14 cellular contexts compared by ENCODE assay signal in genomic region chr10:6101181-6101580, GRCh38. TPM values are rescaled to one million over a fixed set of nuclear protein-coding genes. Genes with fewer than 3 reads are reported as not detected.
DNase-seq lines count a peak whose midpoint lies in the region; ATAC-seq, FAIRE-seq and TF ChIP-seq lines count a peak whose summit lies in the region.
"Had no signal": no experiment of that assay in that cellular context is flagged by ENCODE, and none has a peak within 500 bp of the region (broad histone marks: within the 10 kb centered on the region; RNA-seq: fewer than 3 reads in every experiment).

No MANE protein-coding gene starts in this region.

- TF ChIP-seq RAD21 in H1 (IDR thresholded peaks at IDR 0.05 in 1 of 2, conservative IDR thresholded peaks at IDR 0.05 in 1 of 2; ENCODE audit: low read depth in 2 of 2, low read length in 2 of 2) = no peak

- peaks cover 2 to 4% of the 10 kb centered on the region in 2 experiments for H4K20me1 ChIP-seq in H1 (replicated peaks in 1 of 2; ENCODE audit: control insufficient read depth in 1 of 2, insufficient read depth in 2 of 2, low read length in 2 of 2)

- H2BK12ac ChIP-seq in H1 (ENCODE audit: low read depth, low read length) = no peak overlapping the region

- no peak overlapping the region for H4K5ac ChIP-seq in H1 (ENCODE audit: insufficient read length, low read depth, low read length)

- no peak overlapping the region for H4K91ac ChIP-seq in H1 (replicated peaks; ENCODE audit: insufficient read length, low read length)

- H2AK5ac ChIP-seq in H1 (ENCODE audit: low read depth, low read length) = no peak overlapping the region

- WGBS in H1 (ENCODE audit: extremely low coverage in 1 of 2, insufficient coverage in 1 of 2, insufficient read length in 1 of 2, insufficient replicate concordance in 2 of 2, low coverage in 1 of 2, low lambda C conversion rate in 2 of 2, missing lambda C conversion rate in 1 of 2), 2 experiments = 47% methylated on average over 8 of the region's 8 CpGs; no CpG with 5 or more reads in 1 of the 2 experiments
- WGBS in testis, 2 donors = 83 to 88% methylated on average over 8 of the region's 8 CpGs

- H3K23me2 ChIP-seq in H1 (ENCODE audit: low read depth, low read length) = no peaks in the 10 kb centered on the region

- CTCF ChIA-PET in H1 (lab: Charles Lee; ENCODE audit: partially characterized antibody) = interaction anchor here (0.8 to 1.6 kb wide), 4 partner anchors 11 to 101 kb away, joined by 3 to 5 read pairs (median 4); partner anchors contain the start of gene PFKFB3

- no peak overlapping the region for H2BK120ac ChIP-seq in H1 (replicated peaks; ENCODE audit: low read depth, low read length)

- no peak overlapping the region for H3K14ac ChIP-seq in H1 (ENCODE audit: insufficient read length)

- H3K4me2 ChIP-seq in H1 (ENCODE audit: insufficient read depth in 1 of 2, low read depth in 2 of 2, low read length in 2 of 2) = peak overlapping the region in 1 of 2 experiments; percentile 10; a peak in 2 of 4 replicates

- H3K18ac ChIP-seq in H1 (ENCODE audit: extremely low read depth, low read length) = no peak overlapping the region

- no peak for TF ChIP-seq POLR2A in H1 (IDR thresholded peaks at IDR 0.05; ENCODE audit: control extremely low read depth in 1 of 2, low read depth in 2 of 2, low read length in 2 of 2)
- no peak for TF ChIP-seq POLR2A in testis (IDR thresholded peaks at IDR 0.05)

- H3K27ac ChIP-seq in H1 (ENCODE audit: low read depth, low read length) (no peak overlapping the region), testis (no peak overlapping the region)
- H3K27ac ChIP-seq: VCaP had no signal

- no peaks in the 10 kb centered on the region for H3K27me3 ChIP-seq in H1 (replicated peaks in 1 of 4; ENCODE audit: control insufficient read depth in 3 of 4, extremely low read depth in 1 of 4, insufficient read depth in 3 of 4, low read length in 3 of 4)
- no peaks in the 10 kb centered on the region for H3K27me3 ChIP-seq in testis
- H3K27me3 ChIP-seq: BE2C had no signal

- TF ChIP-seq CTCF in H1 (IDR thresholded peaks at IDR 0.05; ENCODE audit: control extremely low read depth in 1 of 3, insufficient read depth in 1 of 3, low read depth in 1 of 3, low read length in 3 of 3) (no peak), testis (IDR thresholded peaks at IDR 0.05) (no peak)

- peak; percentile 84 for ATAC-seq in GM18511 (IDR thresholded peaks at IDR 0.05; ENCODE audit: unreplicated experiment)
- ATAC-seq in GM21526 (IDR thresholded peaks at IDR 0.05; ENCODE audit: low FRiP score, unreplicated experiment) = peak; percentile 79
- ATAC-seq in HG03095 (IDR thresholded peaks at IDR 0.05; ENCODE audit: unreplicated experiment) = peak; percentile 92
- ATAC-seq: activated T-cell treated with anti-CD3 and anti-CD28 coated beads, Interleukin-2, amount 50 U/mL, for 4 hours had no signal

- no peak overlapping the region for H2BK5ac ChIP-seq in H1 (ENCODE audit: low read depth, low read length)

- H3K36me3 ChIP-seq in H1 (ENCODE audit: control insufficient read depth in 2 of 4, insufficient read depth in 4 of 4, low read length in 3 of 4) = peaks cover 0 to 34% (median 5%) of the 10 kb centered on the region in 4 experiments; a peak in 4 of 8 replicates
- no peaks in the 10 kb centered on the region for H3K36me3 ChIP-seq in testis (ENCODE audit: low read depth, missing control alignments)

- no peak overlapping the region for H3K23ac ChIP-seq in H1 (ENCODE audit: insufficient read length)

- H3K9me3 ChIP-seq in H1 (ENCODE audit: insufficient read depth in 2 of 2, low read depth in 1 of 2, low read length in 1 of 2) (no peaks in the 10 kb centered on the region), testis (no peaks in the 10 kb centered on the region)
- H3K9me3 ChIP-seq: BE2C had no signal

- no peak overlapping the region for H3K9ac ChIP-seq in H1 (replicated peaks in 1 of 4; ENCODE audit: extremely low read depth in 1 of 4, low read depth in 3 of 4, low read length in 3 of 4)

- H3K79me1 ChIP-seq in H1 (ENCODE audit: low read depth, low read length) = peaks cover 1% of the 10 kb centered on the region

- POLR2A ChIA-PET in H1 (lab: Charles Lee; ENCODE audit: partially characterized antibody) = interaction anchor here (1.0 kb wide), 2 partner anchors 8 to 11 kb away, joined by 3 read pairs; no protein-coding TSS in a partner anchor

- H3K4me1 ChIP-seq in H1 (replicated peaks in 1 of 4; ENCODE audit: control insufficient read depth in 3 of 4, insufficient read depth in 4 of 4, low read length in 3 of 4) (peaks cover 8 to 34% (median 18%) of the 10 kb centered on the region in 4 experiments), testis (peaks cover 4% of the 10 kb centered on the region)
- H3K4me1 ChIP-seq: BE2C had no signal

- no peak overlapping the region for H2AFZ ChIP-seq in H1 (ENCODE audit: low read length)

- intact Hi-C loops in testis (cut with DNase I; ENCODE audit: low total_unique reads) = no loop called here

- H2BK15ac ChIP-seq in H1 (ENCODE audit: low read length) = no peak overlapping the region

- H3K79me2 ChIP-seq in H1 (ENCODE audit: control insufficient read depth in 1 of 2, insufficient read depth in 2 of 2, low read length in 2 of 2) = peaks cover 0 to 59% of the 10 kb centered on the region in 2 experiments; a peak in 3 of 4 replicates

- no peak overlapping the region for H3K4me3 ChIP-seq in H1 (ENCODE audit: extremely low read depth in 1 of 4, insufficient read depth in 2 of 4, low read depth in 3 of 4, low read length in 4 of 4)
- no peak overlapping the region for H3K4me3 ChIP-seq in testis

- no peak overlapping the region for H2BK20ac ChIP-seq in H1 (ENCODE audit: low read length)

- H3K56ac ChIP-seq in H1 (replicated peaks; ENCODE audit: insufficient read length, low read depth, low read length) = no peak overlapping the region

- no peak overlapping the region for H4K8ac ChIP-seq in H1 (ENCODE audit: extremely low read depth, insufficient read depth, low read length)

- TF ChIP-seq EP300 in H1 (IDR thresholded peaks at IDR 0.05; ENCODE audit: borderline replicate concordance in 1 of 2, low read depth in 2 of 2, low read length in 2 of 2) = no peak

- DNase-seq in H1 (ENCODE audit: low read depth in 1 of 2, low spot score in 2 of 2) = no peak
- no peak for DNase-seq in testis
- no peak for DNase-seq in stimulated activated naive CD4-positive, alpha-beta T cell treated with Interleukin-2 at 50 U/mL for 16 hours (lab: John Stamatoyannopoulos, UW)
- DNase-seq in NCI-H1105 (lab: John Stamatoyannopoulos, UW) = no peak
- DNase-seq in NCI-H187 treated with DMSO at 0.1 percent for 48 hours (lab: John Stamatoyannopoulos, UW) = no peak
- DNase-seq: activated T-cell treated with anti-CD3 and anti-CD28 coated beads, Interleukin-2, amount 50 U/mL, for 4 hours; aorta; BE2C; NCI-H1417 had no signal

- FAIRE-seq in H1 (lab: Jason Lieb, UNC) = no peak

- no peak overlapping the region for H3K4ac ChIP-seq in H1 (replicated peaks; ENCODE audit: insufficient read length, low read depth, low read length)

TF ChIP-seq in H1, 55 proteins besides CTCF, POLR2A, EP300 and RAD21:
- TF ChIP-seq MAX (IDR thresholded peaks at IDR 0.05) (peak; percentile 52; the same call in 1 of the 2 replicates), E2F6 (IDR thresholded peaks at IDR 0.05) (0 out of 2 replicates have a peak, but pooled peaks have one; percentile 24), RFX5 (IDR thresholded peaks at IDR 0.05; ENCODE audit: borderline replicate concordance, low read depth, low read length) (no peak)

RNA-seq across cellular contexts. Expression of gene RBM17, which starts 12.3 kb away (rescaled TPM):
- total RNA-seq in H1 (2021; fragmentation: NEBNext Ultra II Directional; extraction: Animal tissue kit (Norgen Biotek cat#: 25700)) = 120 and 128 TPM in 2 replicates
- 15.7 and 22.9 TPM in 2 replicates for polyA plus RNA-seq in H1 (2011; rRNA removed)
- 46.4 TPM for polyA plus RNA-seq in H1 (2011; cell fraction: cytosol; rRNA removed)
- 85.1 TPM for polyA plus RNA-seq in H1 (2011; cell fraction: nucleus; rRNA removed)
- 97.6 to 142 TPM (median 112 TPM) in 4 replicates for polyA plus RNA-seq in H1 (2012, experiment 1 of 2)
- polyA plus RNA-seq in H1 (2012, experiment 2 of 2) = 18.0 TPM
- 105 TPM for polyA plus RNA-seq in H1 (2013, experiment 1 of 2)
- polyA plus RNA-seq in H1 (2013, experiment 2 of 2) = 105 TPM
- polyA minus RNA-seq in H1 (2011; rRNA and poly(A)+ RNA removed) = 23.0 and 32.3 TPM in 2 replicates
- 26.4 TPM for polyA minus RNA-seq in H1 (2011; cell fraction: cytosol; rRNA and poly(A)+ RNA removed)
- 41.5 TPM for polyA minus RNA-seq in H1 (2011; cell fraction: nucleus; rRNA and poly(A)+ RNA removed)
- total RNA-seq in testis = 100 to 1,000 TPM; 114 to 121 TPM
- polyA plus RNA-seq in testis (ENCODE audit: insufficient read depth, low read depth, low replicate concordance) = 145 TPM

RNA-seq across cellular contexts. Expression of gene IL2RA, which starts 39.0 kb away (rescaled TPM):
- not detected in 2 replicates for total RNA-seq in H1 (2021; fragmentation: NEBNext Ultra II Directional; extraction: Animal tissue kit (Norgen Biotek cat#: 25700))
- polyA plus RNA-seq in H1 (2011; rRNA removed) (not detected in 2 replicates), testis (ENCODE audit: insufficient read depth, low read depth, low replicate concordance) (1.0 TPM)
- not detected for polyA plus RNA-seq in H1 (2011; cell fraction: cytosol; rRNA removed)
- not detected for polyA plus RNA-seq in H1 (2011; cell fraction: nucleus; rRNA removed)
- polyA plus RNA-seq in H1 (2012, experiment 1 of 2) = not detected in 4 replicates
- not detected for polyA plus RNA-seq in H1 (2012, experiment 2 of 2)
- not detected for polyA plus RNA-seq in H1 (2013, experiment 1 of 2)
- polyA plus RNA-seq in H1 (2013, experiment 2 of 2) = not detected
- polyA minus RNA-seq in H1 (2011; rRNA and poly(A)+ RNA removed) = not detected in 2 replicates
- polyA minus RNA-seq in H1 (2011; cell fraction: cytosol; rRNA and poly(A)+ RNA removed) = not detected
- polyA minus RNA-seq in H1 (2011; cell fraction: nucleus; rRNA and poly(A)+ RNA removed) = not detected
- under 1 TPM in 1 of 2 donors, not detected in 1; 0.62 TPM for total RNA-seq in testis
- total RNA-seq: pulmonary artery endothelial cell had no signal
